ENCODE assay signal across 34 cellular contexts in genomic region chr5:148765061-148765460, GRCh38.
"Had no signal": no experiment of that assay in that cellular context is flagged by ENCODE, and none has a peak within 500 bp of the region (broad histone marks: within the 10 kb centered on the region; RNA-seq: fewer than 3 reads in every experiment).

No MANE protein-coding gene starts in this region.

- H3K27ac ChIP-seq: adrenal gland, body of pancreas, brain microvascular endothelial cell, breast epithelium, VCaP had no signal

- H3K4me1 ChIP-seq: adrenal gland, body of pancreas, breast epithelium had no signal

- DNase-seq: activated B cell treated with CpG ODN at 0.5 μM for 24 hours; activated CD4-positive, alpha-beta memory T cell treated with anti-CD3 and anti-CD28 coated beads, Interleukin-2, amount 10 ng/mL, durations not matched to agents 7 days and 5 days; activated CD4-positive, alpha-beta T cell treated with anti-CD3 and anti-CD28 coated beads for 4 hours; activated CD4-positive, alpha-beta T cell treated with anti-CD3 and anti-CD28 coated beads, Interleukin-2, amount 10 ng/mL, durations not matched to agents 7 days and 5 days; activated CD4-positive, alpha-beta T cell treated with anti-CD3 and anti-CD28 coated beads, Interleukin-2, amount 50 U/mL, for 48 hours; activated CD4-positive, CD25-positive, alpha-beta regulatory T cell treated with anti-CD3 and anti-CD28 coated beads, Interleukin-2, amount 50 U/mL, for 72 hours; activated CD8-positive, alpha-beta memory T cell treated with anti-CD3 and anti-CD28 coated beads for 24 hours; activated CD8-positive, alpha-beta memory T cell treated with anti-CD3 and anti-CD28 coated beads, Interleukin-2, amount 10 ng/mL, durations not matched to agents 7 days and 5 days; activated CD8-positive, alpha-beta memory T cell treated with anti-CD3 and anti-CD28 coated beads, Interleukin-2, amount 50 U/mL, for 48 hours; activated CD8-positive, alpha-beta T cell treated with anti-CD3 and anti-CD28 coated beads, Interleukin-2, amount 10 ng/mL, durations not matched to agents 7 days and 5 days; activated effector memory CD4-positive, alpha-beta T cell treated with Interleukin-2 at 50 U/mL for 16 hours; activated gamma-delta T cell; activated naive CD4-positive, alpha-beta T cell treated with anti-CD3 and anti-CD28 coated beads, Interleukin-2, amount 10 ng/mL, durations not matched to agents 7 days and 5 days; activated naive CD4-positive, alpha-beta T cell treated with Interleukin-2 at 50 U/mL for 16 hours; activated naive CD8-positive, alpha-beta T cell treated with anti-CD3 and anti-CD28 coated beads for 36 hours; activated T-cell treated with anti-CD3 and anti-CD28 coated beads, Interleukin-2, amount 50 U/mL, for 24 hours; activated T-cell treated with anti-CD3 and anti-CD28 coated beads, Interleukin-2, amount 50 U/mL, for 48 hours; adrenal gland; amniotic stem cell; aorta; body of pancreas; brain microvascular endothelial cell; central memory CD4-positive, alpha-beta T cell; T-helper 1 cell; T-helper 2 cell; T-helper 9 cell had no signal

- H3K9me3 Mint-ChIP-seq: activated B cell treated with CpG ODN at 0.5 μM for 24 hours; activated CD4-positive, alpha-beta memory T cell treated with anti-CD3 and anti-CD28 coated beads, Interleukin-2, amount 10 ng/mL, durations not matched to agents 7 days and 5 days; activated CD4-positive, alpha-beta T cell treated with anti-CD3 and anti-CD28 coated beads, Interleukin-2, amount 10 ng/mL, durations not matched to agents 7 days and 5 days; activated naive CD4-positive, alpha-beta T cell treated with anti-CD3 and anti-CD28 coated beads, Interleukin-2, amount 10 ng/mL, durations not matched to agents 7 days and 5 days; activated naive CD4-positive, alpha-beta T cell treated with anti-CD3 and anti-CD28 coated beads, Interleukin-2, amount 50 U/mL, for 24 hours; activated naive CD8-positive, alpha-beta T cell treated with anti-CD3 and anti-CD28 coated beads for 36 hours; activated T-cell treated with anti-CD3 and anti-CD28 coated beads, Interleukin-2, amount 50 U/mL, for 24 hours; activated T-helper 2 cell treated with anti-CD3 and anti-CD28 coated beads, Interferon-gamma antibody, Interleukin-2, Interleukin-4, amounts not matched to agents 10 μg/mL and 5 μg/mL and 100 μg/mL, durations not matched to agents 14 hours and 24 hours and 36 hours; T-helper 1 cell treated with Interleukin-12 subunit alpha and Interleukin-12 subunit beta and Interleukin-4 antibody, amounts not matched to agents 30 μg/mL and 1 μg/mL, for 36 hours; T-helper 2 cell treated with Interferon-gamma antibody and Interleukin-4, amounts not matched to agents 5 μg/mL and 100 μg/mL, for 36 hours had no signal

- H3K4me3 ChIP-seq: adrenal gland, body of pancreas, breast epithelium had no signal

- FAIRE-seq: astrocyte, TTC549 had no signal

- ATAC-seq: activated CD8-positive, alpha-beta memory T cell treated with anti-CD3 and anti-CD28 coated beads, Interleukin-2, amount 10 ng/mL, durations not matched to agents 7 days and 5 days; activated CD8-positive, alpha-beta T cell treated with anti-CD3 and anti-CD28 coated beads, Interleukin-2, amount 10 ng/mL, durations not matched to agents 7 days and 5 days; body of pancreas had no signal

- H3K27me3 ChIP-seq: adrenal gland, body of pancreas, brain microvascular endothelial cell, breast epithelium had no signal

- H3K27ac Mint-ChIP-seq: activated B cell treated with CpG ODN at 0.5 μM for 24 hours; activated CD4-positive, alpha-beta memory T cell treated with anti-CD3 and anti-CD28 coated beads, Interleukin-2, amount 10 ng/mL, durations not matched to agents 7 days and 5 days; activated CD4-positive, alpha-beta T cell treated with anti-CD3 and anti-CD28 coated beads, Interleukin-2, amount 10 ng/mL, durations not matched to agents 7 days and 5 days; activated CD8-positive, alpha-beta memory T cell treated with anti-CD3 and anti-CD28 coated beads, Interleukin-2, amount 10 ng/mL, durations not matched to agents 7 days and 5 days; activated CD8-positive, alpha-beta T cell treated with anti-CD3 and anti-CD28 coated beads, Interleukin-2, amount 10 ng/mL, durations not matched to agents 7 days and 5 days; activated naive CD4-positive, alpha-beta T cell treated with anti-CD3 and anti-CD28 coated beads, Interleukin-2, amount 10 ng/mL, durations not matched to agents 7 days and 5 days; activated naive CD4-positive, alpha-beta T cell treated with anti-CD3 and anti-CD28 coated beads, Interleukin-2, amount 50 U/mL, for 24 hours; activated naive CD8-positive, alpha-beta T cell treated with anti-CD3 and anti-CD28 coated beads for 36 hours; activated T-cell treated with anti-CD3 and anti-CD28 coated beads, Interleukin-2, amount 50 U/mL, for 24 hours; activated T-helper 2 cell treated with anti-CD3 and anti-CD28 coated beads, Interferon-gamma antibody, Interleukin-2, Interleukin-4, amounts not matched to agents 10 μg/mL and 5 μg/mL and 100 μg/mL, durations not matched to agents 14 hours and 24 hours and 36 hours; T-helper 1 cell treated with Interleukin-12 subunit alpha and Interleukin-12 subunit beta and Interleukin-4 antibody, amounts not matched to agents 30 μg/mL and 1 μg/mL, for 36 hours; T-helper 2 cell treated with Interferon-gamma antibody and Interleukin-4, amounts not matched to agents 5 μg/mL and 100 μg/mL, for 36 hours had no signal

- H3K36me3 ChIP-seq: adrenal gland, brain microvascular endothelial cell, breast epithelium had no signal

- H3K36me3 Mint-ChIP-seq: activated CD8-positive, alpha-beta memory T cell treated with anti-CD3 and anti-CD28 coated beads, Interleukin-2, amount 10 ng/mL, durations not matched to agents 7 days and 5 days; activated naive CD4-positive, alpha-beta T cell treated with anti-CD3 and anti-CD28 coated beads, Interleukin-2, amount 10 ng/mL, durations not matched to agents 7 days and 5 days; activated naive CD4-positive, alpha-beta T cell treated with anti-CD3 and anti-CD28 coated beads, Interleukin-2, amount 50 U/mL, for 24 hours; activated naive CD8-positive, alpha-beta T cell treated with anti-CD3 and anti-CD28 coated beads for 36 hours had no signal

- H3K9me3 ChIP-seq: adrenal gland, body of pancreas, breast epithelium had no signal
